ENCODE assay signal across 11 cellular contexts in genomic region chr17:64920419-64921172, GRCh38. TPM values are rescaled to one million over a fixed set of nuclear protein-coding genes. Genes with fewer than 3 reads are reported as not detected.
DNase-seq lines count a peak whose midpoint lies in the region; ATAC-seq and TF ChIP-seq lines count a peak whose summit lies in the region.
"Had no signal": no experiment of that assay in that cellular context is flagged by ENCODE, and none has a peak within 500 bp of the region (broad histone marks: within the 10 kb centered on the region; RNA-seq: fewer than 3 reads in every experiment).

No MANE protein-coding gene starts in this region.

- H3K27ac Mint-ChIP-seq in activated CD8-positive, alpha-beta T cell treated with anti-CD3 and anti-CD28 coated beads for 36 hours = no peak overlapping the region

- TF ChIP-seq CTCF in activated CD8-positive, alpha-beta T cell treated with anti-CD3 and anti-CD28 coated beads for 36 hours (IDR thresholded peaks at IDR 0.05) = no peak
- TF ChIP-seq CTCF in right atrium auricular region (IDR thresholded peaks at IDR 0.05) = no peak

- H3K9me2 ChIP-seq in GM23248 (ENCODE audit: insufficient read depth) = no peaks in the 10 kb centered on the region

- WGBS in GM23248 (ENCODE audit: low coverage in 1 of 2, low lambda C conversion rate in 2 of 2, missing lambda C conversion rate in 2 of 2), 2 experiments = 87 to 88% methylated on average over 12 of the region's 12 CpGs

- peak overlapping the region; percentile 75 for H3K4me3 Mint-ChIP-seq in activated CD8-positive, alpha-beta T cell treated with anti-CD3 and anti-CD28 coated beads for 36 hours

- POLR2A ChIA-PET in activated CD8-positive, alpha-beta T cell treated with anti-CD3 and anti-CD28 coated beads for 36 hours (lab: Charles Lee) = no interaction called here

- no peaks in the 10 kb centered on the region for H3K9me3 Mint-ChIP-seq in activated CD8-positive, alpha-beta T cell treated with anti-CD3 and anti-CD28 coated beads for 36 hours

- intact Hi-C loops in activated CD8-positive, alpha-beta T cell treated with anti-CD3 and anti-CD28 coated beads for 36 hours (cut with micrococcal nuclease) = no loop called here

- no peak overlapping the region for H3K4me3 ChIP-seq in GM23248
- no peak overlapping the region for H3K4me3 ChIP-seq in right atrium auricular region

- CTCF ChIA-PET in activated CD8-positive, alpha-beta T cell treated with anti-CD3 and anti-CD28 coated beads for 36 hours (lab: Charles Lee) = interaction anchor here (1.0 to 2.1 kb wide), 4 partner anchors 9 to 216 kb away, joined by 4 to 16 read pairs (median 6); partner anchors contain the start of gene RGS9

- H3K27ac ChIP-seq in GM23248 (no peak overlapping the region), right atrium auricular region (no peak overlapping the region)

- ATAC-seq in activated CD8-positive, alpha-beta T cell treated with anti-CD3 and anti-CD28 coated beads for 36 hours = no peak
- ATAC-seq in GM19467 (IDR thresholded peaks at IDR 0.05; ENCODE audit: unreplicated experiment) = no peak

- H3K9me3 ChIP-seq in GM23248 (ENCODE audit: low read depth) (no peaks in the 10 kb centered on the region), right atrium auricular region (no peaks in the 10 kb centered on the region)
- H3K9me3 ChIP-seq: body of pancreas, heart right ventricle had no signal

- DNase-seq in ACHN = peak; percentile 18
- DNase-seq in GM23248 = peak; percentile 17
- no peak for DNase-seq in activated CD8-positive, alpha-beta T cell treated with anti-CD3 and anti-CD28 coated beads for 36 hours
- DNase-seq in kidney tubule cell (ENCODE audit: low spot score) = peak; percentile 91
- DNase-seq in HuH-7 (ENCODE audit: low spot score) = no peak
- DNase-seq in COLO668 (lab: John Stamatoyannopoulos, UW; ENCODE audit: unreplicated experiment) = no peak
- no peak for DNase-seq in right atrium auricular region (ENCODE audit: low spot score)
- DNase-seq: body of pancreas, GDM1 had no signal

- no peak overlapping the region for H3K4me2 ChIP-seq in GM23248 (ENCODE audit: unreplicated experiment)

- no peaks in the 10 kb centered on the region for H3K36me3 Mint-ChIP-seq in activated CD8-positive, alpha-beta T cell treated with anti-CD3 and anti-CD28 coated beads for 36 hours (ENCODE audit: low read depth)

- no peaks in the 10 kb centered on the region for H3F3A ChIP-seq in GM23248 (ENCODE audit: insufficient read depth)

- no peak overlapping the region for H2AFZ ChIP-seq in GM23248

- H3K4me1 ChIP-seq in GM23248 (ENCODE audit: insufficient read depth) (no peaks in the 10 kb centered on the region), right atrium auricular region (peaks cover 0 to 4% of the 10 kb centered on the region in 2 donors)

- H3K36me3 ChIP-seq in GM23248 (ENCODE audit: low read depth) = no peaks in the 10 kb centered on the region
- no peaks in the 10 kb centered on the region for H3K36me3 ChIP-seq in right atrium auricular region

- no peaks in the 10 kb centered on the region for H3K27me3 Mint-ChIP-seq in activated CD8-positive, alpha-beta T cell treated with anti-CD3 and anti-CD28 coated beads for 36 hours

- no peaks in the 10 kb centered on the region for H3K4me1 Mint-ChIP-seq in activated CD8-positive, alpha-beta T cell treated with anti-CD3 and anti-CD28 coated beads for 36 hours (ENCODE audit: low read depth)

- H3K27me3 ChIP-seq in GM23248 (replicated peaks; ENCODE audit: insufficient read depth) = no peaks in the 10 kb centered on the region
- no peaks in the 10 kb centered on the region for H3K27me3 ChIP-seq in right atrium auricular region
- H3K27me3 ChIP-seq: body of pancreas, heart right ventricle had no signal

- H4K20me1 ChIP-seq in GM23248 (ENCODE audit: insufficient read depth) = no peaks in the 10 kb centered on the region

- no peak overlapping the region for H3K9ac ChIP-seq in GM23248

- 0 out of 2 replicates have a peak, but pooled peaks cover 6% of the 10 kb centered on the region for H3K79me2 ChIP-seq in GM23248 (ENCODE audit: insufficient read depth)

- in situ Hi-C loops in ACHN (cut with HindIII; ENCODE audit: low pct_ligation_motif_present, low pct_unique_long_range_greater_than_20kb, low sequenced_read_pairs) = no loop called here
- in situ Hi-C loops in GM23248 (cut with MboI) = no loop called here

RNA-seq across cellular contexts. Expression of gene LRRC37A3, which starts 1.3 kb away (rescaled TPM):
- total RNA-seq in GM23248 (2014; rRNA removed; shearing (Covaris generic)) = 3.1 and 5.6 TPM in 2 replicates
- 3.0 and 5.7 TPM in 2 replicates for polyA plus RNA-seq in GM23248 (2016; fragmentation: Nextera tagmentation; extraction: Ambion mirVana)
- total RNA-seq in activated CD8-positive, alpha-beta T cell treated with anti-CD3 and anti-CD28 coated beads for 36 hours = 1 to 10 TPM; 4.3 to 4.8 TPM
- total RNA-seq in right atrium auricular region = 1 to 10 TPM; 1.9 to 2.0 TPM

Comparison
In these comparisons a context has a peak if more than half of its experiments do, and no peak if none do; other contexts are left out.
1. DNase-seq: peak in ACHN (single experiment), GM23248 (single experiment) and kidney tubule cell (single experiment); none in activated CD8-positive, alpha-beta T cell treated with anti-CD3 and anti-CD28 coated beads for 36 hours (single experiment), HuH-7 (single experiment), COLO668 (single experiment) and right atrium auricular region (single experiment).